1 cellular context compared by ENCODE assay signal in genomic region chr9:5608298-5609254, GRCh38.
TF ChIP-seq lines count a peak whose summit lies in the region.

No MANE protein-coding gene starts in this region.

TF ChIP-seq in HepG2, 621 proteins besides CTCF, POLR2A, EP300 and RAD21 (continued from another document and continues in another):
- TF ChIP-seq USF2 (IDR thresholded peaks at IDR 0.05; ENCODE audit: low read depth, low read length) (no peak), USF2 (CRISPR knock-in tag; IDR thresholded peaks at IDR 0.05; ENCODE audit: borderline replicate concordance) (no peak), ZMYM3 (CRISPR knock-in tag; IDR thresholded peaks at IDR 0.05) (peak; percentile 51; the same call in 1 of the 2 replicates), ZNF784 (CRISPR knock-in tag; IDR thresholded peaks at IDR 0.05; ENCODE audit: borderline replicate concordance) (0 out of 2 replicates have a peak, but pooled peaks have one; percentile 36), IKZF5 (CRISPR knock-in tag; IDR thresholded peaks at IDR 0.05) (0 out of 2 replicates have a peak, but pooled peaks have one; percentile 45), ZFP91 (CRISPR knock-in tag; IDR thresholded peaks at IDR 0.05; ENCODE audit: borderline replicate concordance) (no peak), PITX1 (CRISPR knock-in tag; IDR thresholded peaks at IDR 0.05) (peak; percentile 32; the same call in 1 of the 2 replicates), AHDC1 (CRISPR knock-in tag; IDR thresholded peaks at IDR 0.05; ENCODE audit: borderline replicate concordance) (0 out of 2 replicates have a peak, but pooled peaks have one; percentile 30), ZKSCAN1 (IDR thresholded peaks at IDR 0.05; ENCODE audit: low read length) (no peak), HDAC1 (CRISPR knock-in tag; IDR thresholded peaks at IDR 0.05) (peak; percentile 25; the same call in 1 of the 2 replicates), SALL1 (CRISPR knock-in tag; IDR thresholded peaks at IDR 0.05) (0 out of 2 replicates have a peak, but pooled peaks have one; percentile 22), ASH2L (IDR thresholded peaks at IDR 0.05; ENCODE audit: insufficient read length, low read depth, low read length) (peak; percentile 53), ELF3 (CRISPR knock-in tag; IDR thresholded peaks at IDR 0.05) (peak; percentile 41; the same call in 1 of the 2 replicates), HNF1B (CRISPR knock-in tag; IDR thresholded peaks at IDR 0.05) (0 out of 2 replicates have a peak, but pooled peaks have one; percentile 23), PPARG (CRISPR knock-in tag; conservative IDR thresholded peaks at IDR 0.05) (0 out of 2 replicates have a peak, but pooled peaks have one; percentile 28), ZNF276 (CRISPR knock-in tag; IDR thresholded peaks at IDR 0.05; ENCODE audit: low read depth) (no peak), TP53 (CRISPR knock-in tag; conservative IDR thresholded peaks at IDR 0.05) (no peak), ZNF317 (CRISPR knock-in tag; IDR thresholded peaks at IDR 0.05) (0 out of 2 replicates have a peak, but pooled peaks have one; percentile 32), ZKSCAN5 (CRISPR knock-in tag; IDR thresholded peaks at IDR 0.05) (peak; percentile 81), TEAD3 (CRISPR knock-in tag; optimal IDR thresholded peaks at IDR 0.05; ENCODE audit: borderline replicate concordance) (peak; percentile 14), HNF4A (CRISPR knock-in tag; IDR thresholded peaks at IDR 0.05) (peak; percentile 55), ZNF441 (CRISPR knock-in tag; IDR thresholded peaks at IDR 0.05; ENCODE audit: borderline replicate concordance) (peak; percentile 96), PRDM15 (CRISPR knock-in tag; IDR thresholded peaks at IDR 0.05) (peak; percentile 70), FOSL2 (CRISPR knock-in tag; IDR thresholded peaks at IDR 0.05) (no peak), CEBPB (IDR thresholded peaks at IDR 0.05; ENCODE audit: borderline replicate concordance, low read depth, low read length) (peak; percentile 30; the same call in 1 of the 2 replicates), ZNF280D (CRISPR knock-in tag; IDR thresholded peaks at IDR 0.05) (0 out of 2 replicates have a peak, but pooled peaks have one; percentile 37), ZNF644 (CRISPR knock-in tag; IDR thresholded peaks at IDR 0.05; ENCODE audit: low read depth) (0 out of 2 replicates have a peak, but pooled peaks have one; percentile 23), ZNF768 (CRISPR knock-in tag; IDR thresholded peaks at IDR 0.05) (no peak)
